ENCODE assay signal across 15 cellular contexts in the genomic region with DNA sequence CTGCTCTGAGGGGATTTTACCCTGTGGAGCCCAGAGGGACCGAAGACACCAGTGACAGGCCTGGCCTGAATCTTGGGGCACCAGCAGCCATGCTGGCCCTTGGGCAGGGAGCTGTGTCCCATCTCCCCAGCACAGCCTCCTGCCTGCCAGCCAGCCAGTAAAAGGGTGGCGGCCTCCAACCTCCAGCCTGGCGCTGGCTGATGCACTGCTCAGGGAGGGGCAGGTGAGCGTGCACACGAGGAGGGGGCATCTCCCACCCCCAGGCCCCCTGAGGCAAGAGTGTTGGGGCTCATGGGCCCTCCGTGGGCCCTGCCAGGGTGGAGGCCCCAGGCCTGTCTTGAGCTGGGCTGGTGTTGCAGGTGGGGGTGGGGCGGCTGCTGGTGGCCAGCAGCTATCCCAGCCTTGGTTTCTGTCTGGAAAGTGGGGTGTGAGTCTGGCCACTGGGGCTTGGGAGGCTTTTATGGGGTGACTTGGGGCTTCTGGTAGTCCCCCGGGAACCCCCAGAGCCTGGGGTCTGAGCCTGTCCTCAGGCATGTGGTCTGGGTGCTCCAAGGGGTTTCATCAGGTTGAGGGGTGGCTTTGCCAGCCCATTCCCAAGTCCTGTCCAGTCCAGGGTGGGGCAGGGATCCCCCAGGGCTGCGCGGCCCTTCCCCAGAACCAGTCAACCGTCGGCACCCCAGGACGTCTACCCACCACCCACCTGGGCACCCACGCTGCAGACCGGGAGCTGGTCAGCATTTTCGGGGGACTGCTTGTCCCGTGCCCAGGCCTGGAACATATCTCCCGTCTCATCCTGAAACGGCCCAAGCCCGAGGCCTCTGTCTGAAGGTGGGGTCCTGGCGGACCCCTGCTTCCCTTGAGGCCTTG. TPM values are rescaled to one million over a fixed set of nuclear protein-coding genes. Genes with fewer than 3 reads are reported as not detected.
A peak's percentile ranks its signal among the peaks of the same experiment; 100 is the strongest.
DNase-seq lines count a peak whose midpoint lies in the region; ATAC-seq and TF ChIP-seq lines count a peak whose summit lies in the region.
"Had no signal": no experiment of that assay in that cellular context is flagged by ENCODE, and none has a peak within 500 bp of the region (broad histone marks: within the 10 kb centered on the region; RNA-seq: fewer than 3 reads in every experiment).

No MANE protein-coding gene starts in this region.

- no peaks in the 10 kb centered on the region for H3K27me3 ChIP-seq in heart right ventricle
- H3K27me3 ChIP-seq in stomach smooth muscle (ENCODE audit: control insufficient read depth in 1 of 2, insufficient read depth in 2 of 2, low read length in 2 of 2), result no peaks in the 10 kb centered on the region
- H3K27me3 ChIP-seq: foreskin keratinocyte, upper lobe of right lung had no signal

- DNase-seq in heart right ventricle (no peak), Right ventricle myocardium inferior (ENCODE audit: missing footprints) (no peak), left lobe of liver (ENCODE audit: low spot score) (no peak), midbrain (lab: John Stamatoyannopoulos, UW) (no peak), lower leg skin (ENCODE audit: low spot score in 2 of 2) (no peak)
- DNase-seq: activated CD4-positive, CD25-positive, alpha-beta regulatory T cell; naive thymus-derived CD8-positive, alpha-beta T cell; stimulated activated naive CD8-positive, alpha-beta T cell treated with anti-CD3 and anti-CD28 coated beads, Interleukin-15, Interleukin-2, amounts not matched to agents 100 U/mL and 50 U/mL, for 24 hours; T-helper 2 cell; upper lobe of right lung had no signal

- H3K9ac ChIP-seq in stomach smooth muscle (ENCODE audit: low read length in 2 of 2), result peak overlapping the region in 1 of 2 donors; percentile 21

- H3K36me3 ChIP-seq in heart right ventricle, result peaks cover 0 to 36% (median 6%) of the 10 kb centered on the region in 9 donors
- no peaks in the 10 kb centered on the region for H3K36me3 ChIP-seq in stomach smooth muscle (ENCODE audit: control insufficient read depth in 2 of 2, insufficient read depth in 2 of 2, low read length in 2 of 2)

- TF ChIP-seq POLR2A in lower leg skin (IDR thresholded peaks at IDR 0.05), result no peak

- peak overlapping the region in 4 of 10 donors; percentile 5 to 33 (median 20) for H3K4me3 ChIP-seq in heart right ventricle
- peak overlapping the region in 1 of 2 donors; percentile 69 for H3K4me3 ChIP-seq in stomach smooth muscle (ENCODE audit: low read length in 2 of 2)
- no peak overlapping the region for H3K4me3 ChIP-seq in lower leg skin (ENCODE audit: low read depth, poor library complexity, severe bottlenecking)
- H3K4me3 ChIP-seq: upper lobe of right lung had no signal

- H3K4me1 ChIP-seq in heart right ventricle (peaks cover 11 to 43% (median 33%) of the 10 kb centered on the region in 9 donors), stomach smooth muscle (ENCODE audit: control insufficient read depth, insufficient read depth, low read length) (peaks cover 27% of the 10 kb centered on the region)
- H3K4me1 ChIP-seq: foreskin keratinocyte had no signal

- TF ChIP-seq CTCF in heart right ventricle (IDR thresholded peaks at IDR 0.05), result no peak
- TF ChIP-seq CTCF in lower leg skin (IDR thresholded peaks at IDR 0.05), result no peak

- WGBS in heart right ventricle, 2 donors, result 85 to 86% methylated on average over 21 of the region's 21 CpGs
- WGBS in lower leg skin, 2 donors, result 82 to 86% methylated on average over 14 to 15 of the region's 21 CpGs

- intact Hi-C loops in heart right ventricle (cut with DNase I) (no loop called here), Right ventricle myocardium inferior (cut with DNase I) (no loop called here), lower leg skin (cut with DNase I; ENCODE audit: low total_unique reads) (no loop called here)

- no peaks in the 10 kb centered on the region for H3K9me3 ChIP-seq in heart right ventricle
- H3K9me3 ChIP-seq in stomach smooth muscle (ENCODE audit: control insufficient read depth in 2 of 2, low read length in 2 of 2), result no peaks in the 10 kb centered on the region
- H3K9me3 ChIP-seq: upper lobe of right lung had no signal

- ATAC-seq in heart right ventricle (peak in 2 of 8 donors; percentile 1 to 6), Right ventricle myocardium inferior (no peak), SK-N-SH treated with all-trans-retinoic acid at 6 μM for 48 hours (peak; percentile 1; the same call in 2 of the 3 replicates), left lobe of liver (peak; percentile 2), GM18502 (IDR thresholded peaks at IDR 0.05; ENCODE audit: poor library complexity, unreplicated experiment) (no peak)
- ATAC-seq: activated T-helper 17 cell treated with anti-CD3 and anti-CD28 coated beads, Interleukin-2, amount 50 U/mL, for 72 hours; naive thymus-derived CD8-positive, alpha-beta T cell; stimulated activated naive CD8-positive, alpha-beta T cell treated with anti-CD3 and anti-CD28 coated beads, Interleukin-15, Interleukin-2, amounts not matched to agents 100 U/mL and 50 U/mL, for 24 hours had no signal

- H3K27ac ChIP-seq in heart right ventricle (peak overlapping the region in 7 of 10 donors; percentile 14 to 69 (median 53)), stomach smooth muscle (ENCODE audit: low read length) (peak overlapping the region; percentile 46)
- H3K27ac ChIP-seq: foreskin keratinocyte, upper lobe of right lung had no signal

TF ChIP-seq in SK-N-SH treated with all-trans-retinoic acid at 6 μM for 48 hours, 23 proteins besides CTCF, POLR2A, EP300 and RAD21 (continues in another document):
- no peak for TF ChIP-seq ZNF565 (CRISPR knock-in tag; conservative IDR thresholded peaks at IDR 0.05; ENCODE audit: low read depth)
- TF ChIP-seq, protein P1, sequence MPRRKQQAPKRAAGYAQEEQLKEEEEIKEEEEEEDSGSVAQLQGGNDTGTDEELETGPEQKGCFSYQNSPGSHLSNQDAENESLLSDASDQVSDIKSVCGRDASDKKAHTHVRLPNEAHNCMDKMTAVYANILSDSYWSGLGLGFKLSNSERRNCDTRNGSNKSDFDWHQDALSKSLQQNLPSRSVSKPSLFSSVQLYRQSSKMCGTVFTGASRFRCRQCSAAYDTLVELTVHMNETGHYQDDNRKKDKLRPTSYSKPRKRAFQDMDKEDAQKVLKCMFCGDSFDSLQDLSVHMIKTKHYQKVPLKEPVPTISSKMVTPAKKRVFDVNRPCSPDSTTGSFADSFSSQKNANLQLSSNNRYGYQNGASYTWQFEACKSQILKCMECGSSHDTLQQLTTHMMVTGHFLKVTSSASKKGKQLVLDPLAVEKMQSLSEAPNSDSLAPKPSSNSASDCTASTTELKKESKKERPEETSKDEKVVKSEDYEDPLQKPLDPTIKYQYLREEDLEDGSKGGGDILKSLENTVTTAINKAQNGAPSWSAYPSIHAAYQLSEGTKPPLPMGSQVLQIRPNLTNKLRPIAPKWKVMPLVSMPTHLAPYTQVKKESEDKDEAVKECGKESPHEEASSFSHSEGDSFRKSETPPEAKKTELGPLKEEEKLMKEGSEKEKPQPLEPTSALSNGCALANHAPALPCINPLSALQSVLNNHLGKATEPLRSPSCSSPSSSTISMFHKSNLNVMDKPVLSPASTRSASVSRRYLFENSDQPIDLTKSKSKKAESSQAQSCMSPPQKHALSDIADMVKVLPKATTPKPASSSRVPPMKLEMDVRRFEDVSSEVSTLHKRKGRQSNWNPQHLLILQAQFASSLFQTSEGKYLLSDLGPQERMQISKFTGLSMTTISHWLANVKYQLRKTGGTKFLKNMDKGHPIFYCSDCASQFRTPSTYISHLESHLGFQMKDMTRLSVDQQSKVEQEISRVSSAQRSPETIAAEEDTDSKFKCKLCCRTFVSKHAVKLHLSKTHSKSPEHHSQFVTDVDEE (CRISPR knock-in tag; IDR thresholded peaks at IDR 0.05), result no peak
- TF ChIP-seq, protein P2, sequence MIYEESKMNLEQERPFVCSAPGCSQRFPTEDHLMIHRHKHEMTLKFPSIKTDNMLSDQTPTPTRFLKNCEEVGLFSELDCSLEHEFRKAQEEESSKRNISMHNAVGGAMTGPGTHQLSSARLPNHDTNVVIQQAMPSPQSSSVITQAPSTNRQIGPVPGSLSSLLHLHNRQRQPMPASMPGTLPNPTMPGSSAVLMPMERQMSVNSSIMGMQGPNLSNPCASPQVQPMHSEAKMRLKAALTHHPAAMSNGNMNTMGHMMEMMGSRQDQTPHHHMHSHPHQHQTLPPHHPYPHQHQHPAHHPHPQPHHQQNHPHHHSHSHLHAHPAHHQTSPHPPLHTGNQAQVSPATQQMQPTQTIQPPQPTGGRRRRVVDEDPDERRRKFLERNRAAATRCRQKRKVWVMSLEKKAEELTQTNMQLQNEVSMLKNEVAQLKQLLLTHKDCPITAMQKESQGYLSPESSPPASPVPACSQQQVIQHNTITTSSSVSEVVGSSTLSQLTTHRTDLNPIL (CRISPR knock-in tag; IDR thresholded peaks at IDR 0.05; ENCODE audit: low read depth), result no peak

RNA-seq across cellular contexts. Expression of a gene that starts 17.8 kb away (rescaled TPM):
- total RNA-seq in heart right ventricle (10 to 100 TPM; 22.2 to 46.4 (median 26.9) TPM), Right ventricle myocardium inferior (43.8 TPM), left lobe of liver (17.1 TPM), lower leg skin (10 to 100 TPM; 57.3 to 88.3 (median 70.7) TPM)
- 10 to 100 TPM; 44.4 to 66.5 TPM for polyA plus RNA-seq in heart right ventricle

RNA-seq across cellular contexts. Expression of a gene that starts 18.1 kb away (rescaled TPM):
- total RNA-seq in heart right ventricle, result 100 to 1,000 TPM; 194 to 279 (median 234) TPM
- 100 to 1,000 TPM; 148 to 279 TPM for polyA plus RNA-seq in heart right ventricle
- 298 TPM for total RNA-seq in Right ventricle myocardium inferior
- total RNA-seq in left lobe of liver, result 81.5 TPM
- total RNA-seq in lower leg skin, result 10 to 100 TPM; 39.1 to 61.2 (median 51.4) TPM

RNA-seq across cellular contexts. Expression of a gene that starts 27.7 kb away (rescaled TPM):
- total RNA-seq in heart right ventricle, result 100 to 1,000 TPM; 286 to 668 (median 466) TPM
- 100 to 1,000 TPM; 444 to 684 TPM for polyA plus RNA-seq in heart right ventricle
- 462 TPM for total RNA-seq in Right ventricle myocardium inferior
- 120 TPM for total RNA-seq in left lobe of liver
- 100 to 1,000 TPM; 124 to 186 (median 157) TPM for total RNA-seq in lower leg skin

RNA-seq across cellular contexts. Expression of a gene that starts 32.8 kb away (rescaled TPM):
- total RNA-seq in heart right ventricle (10 to 100 TPM; 11.4 to 23.0 (median 17.0) TPM), Right ventricle myocardium inferior (24.3 TPM), left lobe of liver (3.5 TPM), lower leg skin (10 to 100 TPM; 14.5 to 47.9 (median 32.3) TPM)
- 10 to 100 TPM; 11.5 to 72.3 TPM for polyA plus RNA-seq in heart right ventricle

RNA-seq across cellular contexts. Expression of a gene that starts 41.8 kb away (rescaled TPM):
- total RNA-seq in heart right ventricle (100 to 1,000 TPM; 183 to 359 (median 251) TPM), Right ventricle myocardium inferior (321 TPM), left lobe of liver (107 TPM), lower leg skin (10 to 100 TPM; 55.5 to 99.7 (median 72.4) TPM)
- 100 to 1,000 TPM; 114 to 148 TPM for polyA plus RNA-seq in heart right ventricle

Comparison
In these comparisons a context has a peak if more than half of its experiments do, and no peak if none do; other contexts are left out.
1. ATAC-seq: peak in SK-N-SH treated with all-trans-retinoic acid at 6 μM for 48 hours (single experiment) and left lobe of liver (single experiment); none in Right ventricle myocardium inferior (single experiment) and GM18502 (single experiment).